ENCODE assay signal across 8 cellular contexts in genomic region chr2:240832205-240832727, GRCh38.
DNase-seq lines count a peak whose midpoint lies in the region; ATAC-seq and TF ChIP-seq lines count a peak whose summit lies in the region.

No MANE protein-coding gene starts in this region.

- H3K27ac ChIP-seq in coronary artery, result no peak overlapping the region

- no peak for TF ChIP-seq CTCF in coronary artery (IDR thresholded peaks at IDR 0.05)

- H3K4me3 ChIP-seq in coronary artery, result peak overlapping the region; percentile 61

- ATAC-seq in GM18867 (IDR thresholded peaks at IDR 0.05; ENCODE audit: unreplicated experiment) (peak; percentile 88), HG03175 (IDR thresholded peaks at IDR 0.05; ENCODE audit: unreplicated experiment) (peak; percentile 92)

- peak; percentile 94 for DNase-seq in 8988T
- peak; percentile 79 for DNase-seq in NCI-H446 treated with DMSO at 0.1 percent for 48 hours (lab: John Stamatoyannopoulos, UW)
- DNase-seq in activated CD4-positive, alpha-beta T cell treated with anti-CD3 and anti-CD28 coated beads, Interleukin-2, amount 50 U/mL, for 1 hour, result peak; percentile 99
- DNase-seq in coronary artery (ENCODE audit: low spot score), result peak; percentile 90
- DNase-seq in left kidney (ENCODE audit: low read depth, low spot score), result peak; percentile 98
- DNase-seq in stimulated activated CD4-positive, alpha-beta T cell treated with anti-CD3 and anti-CD28 coated beads, Interleukin-2, amount 100 ng/mL, for 4 hours (ENCODE audit: low read depth), result peak; percentile 97
